ENCODE assay signal across 15 cellular contexts in the genomic region with DNA sequence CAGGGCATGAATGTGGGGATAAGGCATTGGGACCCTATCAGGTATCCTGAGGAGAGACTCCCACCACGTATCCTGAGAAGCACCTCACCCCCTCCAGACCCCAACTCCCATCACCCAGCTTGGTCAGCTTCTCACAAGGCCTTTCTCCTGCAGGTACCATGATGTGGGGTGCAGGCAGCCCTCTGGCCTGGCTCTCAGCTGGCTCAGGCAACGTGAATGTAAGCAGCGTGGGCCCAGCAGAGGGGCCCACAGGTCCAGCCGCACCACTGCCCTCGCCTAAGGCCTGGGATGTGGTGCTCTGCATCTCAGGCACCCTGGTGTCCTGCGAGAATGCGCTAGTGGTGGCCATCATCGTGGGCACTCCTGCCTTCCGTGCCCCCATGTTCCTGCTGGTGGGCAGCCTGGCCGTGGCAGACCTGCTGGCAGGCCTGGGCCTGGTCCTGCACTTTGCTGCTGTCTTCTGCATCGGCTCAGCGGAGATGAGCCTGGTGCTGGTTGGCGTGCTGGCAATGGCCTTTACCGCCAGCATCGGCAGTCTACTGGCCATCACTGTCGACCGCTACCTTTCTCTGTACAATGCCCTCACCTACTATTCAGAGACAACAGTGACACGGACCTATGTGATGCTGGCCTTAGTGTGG. TPM values are rescaled to one million over a fixed set of nuclear protein-coding genes. Genes with fewer than 3 reads are reported as not detected.
A peak's percentile ranks its signal among the peaks of the same experiment; 100 is the strongest.
DNase-seq lines count a peak whose midpoint lies in the region; ATAC-seq, FAIRE-seq and TF ChIP-seq lines count a peak whose summit lies in the region.
"Had no signal": no experiment of that assay in that cellular context is flagged by ENCODE, and none has a peak within 500 bp of the region (broad histone marks: within the 10 kb centered on the region; RNA-seq: fewer than 3 reads in every experiment).

No MANE protein-coding gene starts in this region.

- H3K4me3 ChIP-seq in IMR-90 (ENCODE audit: insufficient read depth, low read depth, low read length), result no peak overlapping the region
- no peak overlapping the region for H3K4me3 ChIP-seq in astrocyte (ENCODE audit: insufficient read depth, low read depth, low read length)
- H3K4me3 ChIP-seq: Peyer's patch had no signal

- peak overlapping the region; percentile 45 for H2AK9ac ChIP-seq in IMR-90 (replicated peaks; ENCODE audit: low read depth, low read length, poor library complexity)

- H3K9ac ChIP-seq in IMR-90 (ENCODE audit: low read depth, low read length), result no peak overlapping the region
- H3K9ac ChIP-seq in astrocyte (ENCODE audit: low read length), result peak overlapping the region; percentile 89

- no peaks in the 10 kb centered on the region for H3K36me3 Mint-ChIP-seq in activated CD4-positive, alpha-beta T cell treated with anti-CD3 and anti-CD28 coated beads, Interleukin-2, amount 10 ng/mL, durations not matched to agents 24 days and 14 days (ENCODE audit: low read depth)
- H3K36me3 Mint-ChIP-seq in astrocyte (ENCODE audit: low read depth, unreplicated experiment), result no peaks in the 10 kb centered on the region
- no peaks in the 10 kb centered on the region for H3K36me3 Mint-ChIP-seq in nephron progenitor cell (ENCODE audit: low read depth)

- no peak overlapping the region for H2BK5ac ChIP-seq in IMR-90 (ENCODE audit: low read depth, low read length, poor library complexity, severe bottlenecking)

- H2AFZ ChIP-seq in IMR-90 (replicated peaks; ENCODE audit: low read length, poor library complexity) (no peak overlapping the region), astrocyte (ENCODE audit: low read depth, low read length) (no peak overlapping the region)

- no peak for FAIRE-seq in astrocyte (lab: Jason Lieb, UNC)

- no peak overlapping the region for H4K5ac ChIP-seq in IMR-90 (ENCODE audit: low read depth, low read length)

- peaks cover 12% of the 10 kb centered on the region for H3K27me3 Mint-ChIP-seq in activated CD4-positive, alpha-beta T cell treated with anti-CD3 and anti-CD28 coated beads, Interleukin-2, amount 10 ng/mL, durations not matched to agents 24 days and 14 days
- H3K27me3 Mint-ChIP-seq in astrocyte (ENCODE audit: low read depth, unreplicated experiment) (peaks cover 27% of the 10 kb centered on the region), nephron progenitor cell (ENCODE audit: low read depth, poor library complexity) (peaks cover 18% of the 10 kb centered on the region)

- dilution Hi-C loops in IMR-90 (cut with HindIII; ENCODE audit: low sequenced_read_pairs, unreplicated experiment), result no loop called here

- H3K4me2 ChIP-seq in IMR-90 (ENCODE audit: low read depth, low read length) (no peak overlapping the region), astrocyte (ENCODE audit: low read length) (peak overlapping the region; percentile 93)

- H3K56ac ChIP-seq in IMR-90 (ENCODE audit: extremely low read depth, insufficient read depth, low read length), result no peak overlapping the region

- H3K9me3 ChIP-seq in IMR-90 (ENCODE audit: control insufficient read depth, insufficient read depth, low read length) (no peaks in the 10 kb centered on the region), astrocyte (ENCODE audit: insufficient read depth, low read depth, low read length) (no peaks in the 10 kb centered on the region)
- H3K9me3 ChIP-seq: Peyer's patch, tibial nerve had no signal

- no peak for TF ChIP-seq POLR2A in IMR-90 (IDR thresholded peaks at IDR 0.05; ENCODE audit: low read depth, low read length)

- TF ChIP-seq CTCF in IMR-90 (conservative IDR thresholded peaks at IDR 0.05; ENCODE audit: low read depth, low read length) (no peak), astrocyte (IDR thresholded peaks at IDR 0.05; ENCODE audit: insufficient read depth, low read depth, low read length) (no peak), nephron progenitor cell (IDR thresholded peaks at IDR 0.05) (no peak), foreskin keratinocyte (conservative IDR thresholded peaks at IDR 0.05) (no peak)

- H3K9me1 ChIP-seq in IMR-90 (ENCODE audit: insufficient read depth, low read length), result peaks cover 20% of the 10 kb centered on the region

- H4K20me1 ChIP-seq in IMR-90 (ENCODE audit: insufficient read depth, low read length) (no peaks in the 10 kb centered on the region), astrocyte (ENCODE audit: insufficient read depth, low read length) (peaks cover 5% of the 10 kb centered on the region)

- H2BK120ac ChIP-seq in IMR-90 (ENCODE audit: low read depth, low read length), result peak overlapping the region; percentile 8; the same call in 1 of the 2 replicates

- no peak for TF ChIP-seq RAD21 in IMR-90 (IDR thresholded peaks at IDR 0.05; ENCODE audit: low read length)

- H3K9me3 Mint-ChIP-seq in activated CD4-positive, alpha-beta T cell treated with anti-CD3 and anti-CD28 coated beads, Interleukin-2, amount 10 ng/mL, durations not matched to agents 24 days and 14 days, result no peaks in the 10 kb centered on the region
- no peaks in the 10 kb centered on the region for H3K9me3 Mint-ChIP-seq in astrocyte (ENCODE audit: unreplicated experiment)
- no peaks in the 10 kb centered on the region for H3K9me3 Mint-ChIP-seq in nephron progenitor cell

- H4K91ac ChIP-seq in IMR-90 (ENCODE audit: insufficient read depth, low read depth, low read length), result no peak overlapping the region

- no peak for ATAC-seq in IMR-90 (ENCODE audit: low read depth)
- no peak for ATAC-seq in foreskin keratinocyte

- H3K18ac ChIP-seq in IMR-90 (ENCODE audit: low read depth, low read length), result no peak overlapping the region

- H3K14ac ChIP-seq in IMR-90 (replicated peaks; ENCODE audit: low read depth, low read length), result no peak overlapping the region

- CTCF ChIA-PET in IMR-90 (lab: Yijun Ruan, JAX), result interaction anchor here (0.8 to 1.0 kb wide), 2 partner anchors 92 to 163 kb away, joined by 3 read pairs; no protein-coding TSS in a partner anchor

- H3K79me2 ChIP-seq in astrocyte (ENCODE audit: insufficient read depth, low read length), result no peaks in the 10 kb centered on the region

- POLR2A ChIA-PET in IMR-90 (lab: Charles Lee; ENCODE audit: unreplicated experiment), result no interaction called here

- no peak overlapping the region for H4K8ac ChIP-seq in IMR-90 (ENCODE audit: low read depth in 2 of 2, low read length in 2 of 2)

- intact Hi-C loops in activated CD4-positive, alpha-beta T cell treated with anti-CD3 and anti-CD28 coated beads, Interleukin-2, amount 10 ng/mL, durations not matched to agents 24 days and 14 days (cut with micrococcal nuclease), result no loop called here
- intact Hi-C loops in IMR-90 (cut with micrococcal nuclease), result loop anchor here (5.0 to 10.0 kb wide), 3 partner anchors 199 to 291 kb away; no protein-coding TSS in a partner anchor

- DNase-seq in activated CD4-positive, alpha-beta T cell treated with anti-CD3 and anti-CD28 coated beads, Interleukin-2, amount 10 ng/mL, durations not matched to agents 24 days and 14 days, result no peak
- DNase-seq in activated CD4-positive, alpha-beta T cell treated with anti-CD3 and anti-CD28 coated beads for 1 hour, result no peak
- DNase-seq in IMR-90 (no peak), astrocyte (ENCODE audit: low read depth) (no peak), nephron progenitor cell (no peak), NCI-H2081 treated with DMSO at 0.1 percent for 48 hours (lab: John Stamatoyannopoulos, UW) (no peak), SHP77 (lab: John Stamatoyannopoulos, UW) (no peak), foreskin keratinocyte (no peak)
- DNase-seq: dermis blood vessel endothelial cell, KBM-7, NCI-H446 treated with DMSO at 0.1 percent for 48 hours, Peyer's patch had no signal

- H3K36me3 ChIP-seq in IMR-90 (ENCODE audit: control insufficient read depth, insufficient read depth, low read length) (no peaks in the 10 kb centered on the region; the same call in 1 of the 2 replicates), astrocyte (ENCODE audit: insufficient read depth, low read length) (no peaks in the 10 kb centered on the region)
- H3K36me3 ChIP-seq: Peyer's patch, tibial nerve had no signal

- H3K79me1 ChIP-seq in IMR-90 (ENCODE audit: low read depth in 1 of 2, low read length in 2 of 2), result peaks cover 0 to 28% of the 10 kb centered on the region in 2 experiments; a peak in 3 of 4 replicates

- no TSS peak for BruUV-seq in IMR-90 (replicated peaks; lab: Mats Ljungman, UMichigan)

- WGBS in IMR-90 (ENCODE audit: extremely low coverage in 2 of 2, insufficient read length in 1 of 2), 2 experiments, result 91% methylated on average over 11 of the region's 18 CpGs; no CpG with 5 or more reads in 1 of the 2 experiments

- peaks cover 12% of the 10 kb centered on the region for H3K4me1 Mint-ChIP-seq in activated CD4-positive, alpha-beta T cell treated with anti-CD3 and anti-CD28 coated beads, Interleukin-2, amount 10 ng/mL, durations not matched to agents 24 days and 14 days
- H3K4me1 Mint-ChIP-seq in astrocyte (ENCODE audit: low read depth, unreplicated experiment) (peaks cover 8% of the 10 kb centered on the region), nephron progenitor cell (peaks cover 52% of the 10 kb centered on the region)

- peak overlapping the region; percentile 76; the same call in 1 of the 2 replicates for H2AK5ac ChIP-seq in IMR-90 (ENCODE audit: low read depth, low read length)

- no peak overlapping the region for H3K4ac ChIP-seq in IMR-90 (ENCODE audit: low read depth, low read length)

- H3K27ac Mint-ChIP-seq in activated CD4-positive, alpha-beta T cell treated with anti-CD3 and anti-CD28 coated beads, Interleukin-2, amount 10 ng/mL, durations not matched to agents 24 days and 14 days, result no peak overlapping the region
- no peak overlapping the region for H3K27ac Mint-ChIP-seq in astrocyte (ENCODE audit: unreplicated experiment)
- H3K27ac Mint-ChIP-seq in nephron progenitor cell, result no peak overlapping the region

- in situ Hi-C loops in IMR-90 (cut with MboI; ENCODE audit: low sequenced_read_pairs), result loop anchor here (5.0 to 10.0 kb wide), 2 partner anchors 91 to 289 kb away; no protein-coding TSS in a partner anchor

- H3K4me3 Mint-ChIP-seq in activated CD4-positive, alpha-beta T cell treated with anti-CD3 and anti-CD28 coated beads, Interleukin-2, amount 10 ng/mL, durations not matched to agents 24 days and 14 days, result peak overlapping the region; percentile 85
- H3K4me3 Mint-ChIP-seq in astrocyte (ENCODE audit: unreplicated experiment), result no peak overlapping the region
- H3K4me3 Mint-ChIP-seq in nephron progenitor cell, result peak overlapping the region; percentile 85

- H3K23ac ChIP-seq in IMR-90 (ENCODE audit: low read depth, low read length), result peak overlapping the region; percentile 32; the same call in 1 of the 2 replicates

- no peak overlapping the region for H2BK15ac ChIP-seq in IMR-90 (ENCODE audit: low read depth, low read length)

- H3K27ac ChIP-seq in IMR-90 (ENCODE audit: insufficient read depth, low read length) (no peak overlapping the region), astrocyte (ENCODE audit: low read depth, low read length) (no peak overlapping the region), foreskin keratinocyte (no peak overlapping the region)

- H3K4me1 ChIP-seq in IMR-90 (ENCODE audit: control insufficient read depth, insufficient read depth, low read length) (peaks cover 15% of the 10 kb centered on the region), astrocyte (ENCODE audit: insufficient read depth, low read length) (peaks cover 26% of the 10 kb centered on the region), foreskin keratinocyte (peaks cover 5% of the 10 kb centered on the region)

- H3K27me3 ChIP-seq in IMR-90 (ENCODE audit: control insufficient read depth, insufficient read depth, low read length), result no peaks in the 10 kb centered on the region
- H3K27me3 ChIP-seq in astrocyte (ENCODE audit: insufficient read depth, low read length), result peaks cover 5% of the 10 kb centered on the region
- no peaks in the 10 kb centered on the region for H3K27me3 ChIP-seq in foreskin keratinocyte
- H3K27me3 ChIP-seq: Peyer's patch, tibial nerve had no signal

- no peak overlapping the region; the same call in 1 of the 2 replicates for H2BK20ac ChIP-seq in IMR-90 (ENCODE audit: low read depth, low read length)

RNA-seq across cellular contexts. Expression of a gene that starts 1.3 kb away (rescaled TPM):
- total RNA-seq in activated CD4-positive, alpha-beta T cell treated with anti-CD3 and anti-CD28 coated beads, Interleukin-2, amount 10 ng/mL, durations not matched to agents 24 days and 14 days, result 3.3 TPM in 2 replicates
- total RNA-seq in IMR-90 (2012; rRNA removed) (0.72 and 0.83 TPM in 2 replicates), astrocyte (0.75 and 0.86 TPM in 2 replicates), foreskin keratinocyte (1.9 and 2.4 TPM in 2 replicates)
- polyA plus RNA-seq in IMR-90 (2012; rRNA removed) (4.8 and 5.4 TPM in 2 replicates), foreskin keratinocyte (2.4 and 2.9 TPM in 2 replicates)
- polyA plus RNA-seq in IMR-90 (2012; cell fraction: cytosol; rRNA removed), result 3.3 and 6.1 TPM in 2 replicates
- polyA plus RNA-seq in IMR-90 (2012; cell fraction: nucleus; rRNA removed; ENCODE audit: low replicate concordance), result 5.4 and 6.0 TPM in 2 replicates
- total RNA-seq: Peyer's patch, tibial nerve had no signal

RNA-seq across cellular contexts. Expression of a gene that starts 10.6 kb away (rescaled TPM):
- not detected in 2 replicates for total RNA-seq in activated CD4-positive, alpha-beta T cell treated with anti-CD3 and anti-CD28 coated beads, Interleukin-2, amount 10 ng/mL, durations not matched to agents 24 days and 14 days
- not detected in 2 replicates for total RNA-seq in IMR-90 (2012; rRNA removed)
- not detected in 2 replicates for polyA plus RNA-seq in IMR-90 (2012; rRNA removed)
- polyA plus RNA-seq in IMR-90 (2012; cell fraction: cytosol; rRNA removed), result not detected in 2 replicates
- 0.04 TPM in 1 of 2 replicates, not detected in the other for polyA plus RNA-seq in IMR-90 (2012; cell fraction: nucleus; rRNA removed; ENCODE audit: low replicate concordance)
- not detected in 2 replicates for total RNA-seq in astrocyte
- 1.7 and 2.7 TPM in 2 replicates for total RNA-seq in foreskin keratinocyte
- 3.2 and 4.5 TPM in 2 replicates for polyA plus RNA-seq in foreskin keratinocyte
- total RNA-seq: A673, dermis blood vessel endothelial cell, mesenteric fat pad, Peyer's patch, tibial nerve had no signal

RNA-seq across cellular contexts. Expression of a gene that starts 19.1 kb away (rescaled TPM):
- total RNA-seq in activated CD4-positive, alpha-beta T cell treated with anti-CD3 and anti-CD28 coated beads, Interleukin-2, amount 10 ng/mL, durations not matched to agents 24 days and 14 days, result not detected in 2 replicates
- total RNA-seq in IMR-90 (2012; rRNA removed) (not detected in 2 replicates), astrocyte (not detected in 2 replicates), foreskin keratinocyte (not detected in 2 replicates)
- polyA plus RNA-seq in IMR-90 (2012; rRNA removed) (not detected in 2 replicates), foreskin keratinocyte (0.11 and 0.12 TPM in 2 replicates)
- not detected in 2 replicates for polyA plus RNA-seq in IMR-90 (2012; cell fraction: cytosol; rRNA removed)
- not detected in 2 replicates for polyA plus RNA-seq in IMR-90 (2012; cell fraction: nucleus; rRNA removed; ENCODE audit: low replicate concordance)
- total RNA-seq: A673, dermis blood vessel endothelial cell, Peyer's patch had no signal

RNA-seq across cellular contexts. Expression of a gene that starts 27.0 kb away (rescaled TPM):
- total RNA-seq in activated CD4-positive, alpha-beta T cell treated with anti-CD3 and anti-CD28 coated beads, Interleukin-2, amount 10 ng/mL, durations not matched to agents 24 days and 14 days, result 13.2 and 14.7 TPM in 2 replicates
- total RNA-seq in IMR-90 (2012; rRNA removed) (4.8 and 5.3 TPM in 2 replicates), astrocyte (12.8 and 16.8 TPM in 2 replicates), foreskin keratinocyte (43.3 and 44.7 TPM in 2 replicates)
- polyA plus RNA-seq in IMR-90 (2012; rRNA removed) (15.9 and 17.3 TPM in 2 replicates), foreskin keratinocyte (41.0 and 44.0 TPM in 2 replicates)
- 6.7 and 10.6 TPM in 2 replicates for polyA plus RNA-seq in IMR-90 (2012; cell fraction: cytosol; rRNA removed)
- 53.8 and 151 TPM in 2 replicates for polyA plus RNA-seq in IMR-90 (2012; cell fraction: nucleus; rRNA removed; ENCODE audit: low replicate concordance)

RNA-seq across cellular contexts. Expression of a gene that starts 51.9 kb away (rescaled TPM):
- 29.7 and 29.8 TPM in 2 replicates for total RNA-seq in activated CD4-positive, alpha-beta T cell treated with anti-CD3 and anti-CD28 coated beads, Interleukin-2, amount 10 ng/mL, durations not matched to agents 24 days and 14 days
- total RNA-seq in IMR-90 (2012; rRNA removed) (0.18 and 0.28 TPM in 2 replicates), astrocyte (10.7 and 12.2 TPM in 2 replicates), foreskin keratinocyte (42.3 and 49.3 TPM in 2 replicates)
- polyA plus RNA-seq in IMR-90 (2012; rRNA removed) (1.0 and 1.3 TPM in 2 replicates), foreskin keratinocyte (49.6 and 62.4 TPM in 2 replicates)
- polyA plus RNA-seq in IMR-90 (2012; cell fraction: cytosol; rRNA removed), result 0.24 and 1.0 TPM in 2 replicates
- 9.3 and 16.4 TPM in 2 replicates for polyA plus RNA-seq in IMR-90 (2012; cell fraction: nucleus; rRNA removed; ENCODE audit: low replicate concordance)
- total RNA-seq: dermis blood vessel endothelial cell had no signal
